11 cellular contexts compared by ENCODE assay signal in the genomic region with DNA sequence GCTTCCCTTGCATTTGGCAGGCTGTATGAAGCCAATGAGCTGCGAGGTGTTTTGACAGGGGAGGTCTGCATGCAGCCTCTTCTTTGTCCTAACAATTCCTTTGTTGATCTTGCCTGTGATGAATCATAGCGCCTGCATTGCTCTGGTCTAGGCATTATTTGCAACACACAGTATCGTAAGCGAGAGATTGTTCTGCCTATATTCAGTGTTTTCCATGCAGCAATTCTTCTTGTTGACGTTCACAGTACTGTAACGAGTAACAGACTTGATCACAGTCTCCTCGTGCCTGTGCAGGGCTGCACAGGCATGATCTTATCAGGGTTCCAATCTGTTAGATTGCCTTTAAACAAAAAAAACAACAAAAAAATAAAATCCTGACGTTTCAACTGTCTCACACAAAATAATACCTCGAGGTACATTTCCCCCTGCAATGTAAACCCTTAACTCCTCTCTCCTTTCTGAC. TPM values are rescaled to one million over a fixed set of nuclear protein-coding genes. Genes with fewer than 3 reads are reported as not detected.
A peak's percentile ranks its signal among the peaks of the same experiment; 100 is the strongest.
DNase-seq lines count a peak whose midpoint lies in the region; ATAC-seq, FAIRE-seq and TF ChIP-seq lines count a peak whose summit lies in the region.
"Had no signal": no experiment of that assay in that cellular context is flagged by ENCODE, and none has a peak within 500 bp of the region (broad histone marks: within the 10 kb centered on the region; RNA-seq: fewer than 3 reads in every experiment).

No MANE protein-coding gene starts in this region.

- H3K9me3 Mint-ChIP-seq in activated naive CD4-positive, alpha-beta T cell treated with anti-CD3 and anti-CD28 coated beads for 36 hours = no peaks in the 10 kb centered on the region
- no peaks in the 10 kb centered on the region for H3K9me3 Mint-ChIP-seq in astrocyte (ENCODE audit: unreplicated experiment)

- H3K4me3 ChIP-seq in astrocyte (ENCODE audit: insufficient read depth, low read depth, low read length) = no peak overlapping the region
- no peak overlapping the region for H3K4me3 ChIP-seq in hepatocyte

- WGBS in hepatocyte (ENCODE audit: low lambda C conversion rate, missing lambda C conversion rate) = 33% methylated on average over 9 of the region's 9 CpGs

- H3K36me3 ChIP-seq in astrocyte (ENCODE audit: insufficient read depth, low read length) (peaks cover 3% of the 10 kb centered on the region), hepatocyte (replicated peaks; ENCODE audit: insufficient read depth, low read depth) (no peaks in the 10 kb centered on the region)

- H3K9me2 ChIP-seq in hepatocyte (replicated peaks; ENCODE audit: insufficient read depth) = no peaks in the 10 kb centered on the region

- H3K79me2 ChIP-seq in astrocyte (ENCODE audit: insufficient read depth, low read length) (no peaks in the 10 kb centered on the region), hepatocyte (no peaks in the 10 kb centered on the region)

- no peak for TF ChIP-seq CTCF in astrocyte (IDR thresholded peaks at IDR 0.05; ENCODE audit: insufficient read depth, low read depth, low read length)
- no peak for TF ChIP-seq CTCF in hepatocyte (IDR thresholded peaks at IDR 0.05; ENCODE audit: poor library complexity)

- no peak for ATAC-seq in HG03039 (IDR thresholded peaks at IDR 0.05; ENCODE audit: unreplicated experiment)

- H3K9ac ChIP-seq in astrocyte (ENCODE audit: low read length) = no peak overlapping the region

- peak overlapping the region; percentile 61 for H3K27ac Mint-ChIP-seq in activated naive CD4-positive, alpha-beta T cell treated with anti-CD3 and anti-CD28 coated beads for 36 hours
- no peak overlapping the region for H3K27ac Mint-ChIP-seq in astrocyte (ENCODE audit: unreplicated experiment)

- peak; percentile 41 for DNase-seq in activated naive CD4-positive, alpha-beta T cell treated with anti-CD3 and anti-CD28 coated beads for 36 hours
- DNase-seq in activated naive CD4-positive, alpha-beta T cell treated with anti-CD3 and anti-CD28 coated beads, Interleukin-2, amount 50 U/mL, for 16 hours = no peak
- DNase-seq in astrocyte (ENCODE audit: low read depth) = peak; percentile 62
- DNase-seq in hepatocyte (ENCODE audit: low spot score) = peak; percentile 12
- no peak for DNase-seq in GM12891 (ENCODE audit: insufficient read length, low spot score)
- no peak for DNase-seq in SW 1271 (lab: John Stamatoyannopoulos, UW)
- DNase-seq: head of caudate nucleus, NCI-H1436 treated with DMSO at 0.1 percent for 48 hours had no signal

- H3K4me3 Mint-ChIP-seq in activated naive CD4-positive, alpha-beta T cell treated with anti-CD3 and anti-CD28 coated beads for 36 hours = peak overlapping the region; percentile 53
- H3K4me3 Mint-ChIP-seq in astrocyte (ENCODE audit: unreplicated experiment) = peak overlapping the region; percentile 2

- H3K4me2 ChIP-seq in astrocyte (ENCODE audit: low read length) = peak overlapping the region; percentile 54
- H3K4me2 ChIP-seq in hepatocyte = no peak overlapping the region

- no peaks in the 10 kb centered on the region for H3K36me3 Mint-ChIP-seq in activated naive CD4-positive, alpha-beta T cell treated with anti-CD3 and anti-CD28 coated beads for 36 hours (ENCODE audit: low read depth)
- peaks cover 12% of the 10 kb centered on the region for H3K36me3 Mint-ChIP-seq in astrocyte (ENCODE audit: low read depth, unreplicated experiment)

- FAIRE-seq in astrocyte (lab: Jason Lieb, UNC) (no peak), GM12891 (lab: Jason Lieb, UNC) (no peak)
- FAIRE-seq: GM19239 had no signal

- H3K4me1 ChIP-seq in astrocyte (ENCODE audit: insufficient read depth, low read length) = peaks cover 14% of the 10 kb centered on the region
- H3K4me1 ChIP-seq in hepatocyte (ENCODE audit: insufficient read depth) = no peaks in the 10 kb centered on the region

- TF ChIP-seq POLR2A in GM12891 (IDR thresholded peaks at IDR 0.05; ENCODE audit: low read depth, low read length) = no peak

- H3K4me1 Mint-ChIP-seq in activated naive CD4-positive, alpha-beta T cell treated with anti-CD3 and anti-CD28 coated beads for 36 hours (ENCODE audit: low read depth) = peaks cover 82% of the 10 kb centered on the region
- peaks cover 13% of the 10 kb centered on the region for H3K4me1 Mint-ChIP-seq in astrocyte (ENCODE audit: low read depth, unreplicated experiment)

- H2AFZ ChIP-seq in astrocyte (ENCODE audit: low read depth, low read length) (no peak overlapping the region), hepatocyte (no peak overlapping the region)

- H3K9me3 ChIP-seq in astrocyte (ENCODE audit: insufficient read depth, low read depth, low read length) = no peaks in the 10 kb centered on the region
- no peaks in the 10 kb centered on the region for H3K9me3 ChIP-seq in hepatocyte (ENCODE audit: low read depth)

- no peaks in the 10 kb centered on the region for H3K27me3 Mint-ChIP-seq in activated naive CD4-positive, alpha-beta T cell treated with anti-CD3 and anti-CD28 coated beads for 36 hours (ENCODE audit: low read depth)
- no peaks in the 10 kb centered on the region for H3K27me3 Mint-ChIP-seq in astrocyte (ENCODE audit: low read depth, unreplicated experiment)

- CTCF ChIA-PET in activated naive CD4-positive, alpha-beta T cell treated with anti-CD3 and anti-CD28 coated beads for 36 hours (lab: Charles Lee) = interaction anchor here (0.6 kb wide), 1 partner anchor 266 kb away, joined by 3 read pairs; no protein-coding TSS in a partner anchor

- H3K27me3 ChIP-seq in astrocyte (ENCODE audit: insufficient read depth, low read length) (no peaks in the 10 kb centered on the region), hepatocyte (no peaks in the 10 kb centered on the region)

- H4K20me1 ChIP-seq in astrocyte (ENCODE audit: insufficient read depth, low read length) = peaks cover 3% of the 10 kb centered on the region
- H4K20me1 ChIP-seq in hepatocyte (ENCODE audit: insufficient read depth, poor library complexity, severe bottlenecking) = no peaks in the 10 kb centered on the region

- intact Hi-C loops in activated naive CD4-positive, alpha-beta T cell treated with anti-CD3 and anti-CD28 coated beads for 36 hours (cut with micrococcal nuclease) = no loop called here

- no peak overlapping the region for H3K27ac ChIP-seq in astrocyte (ENCODE audit: low read depth, low read length)
- H3K27ac ChIP-seq in hepatocyte = no peak overlapping the region
- H3K27ac ChIP-seq in temporal lobe (ENCODE audit: low read depth, low read length) = peak overlapping the region; percentile 15

TF ChIP-seq in GM12891, 5 proteins besides CTCF, POLR2A, EP300 and RAD21:
- TF ChIP-seq POLR2AphosphoS5 (IDR thresholded peaks at IDR 0.05; ENCODE audit: low read depth, low read length) (no peak), SPI1 (IDR thresholded peaks at IDR 0.05; ENCODE audit: low read depth, low read length) (no peak), PAX5 (IDR thresholded peaks at IDR 0.05; ENCODE audit: insufficient read depth, low read length, severe bottlenecking) (no peak), POU2F2 (IDR thresholded peaks at IDR 0.05; ENCODE audit: low read depth, low read length) (no peak), TAF1 (IDR thresholded peaks at IDR 0.05; ENCODE audit: low read depth, low read length) (no peak)
TF ChIP-seq in GM12891: peak in this region for 0.

RNA-seq across cellular contexts. Expression of a gene that starts 13.9 kb away (rescaled TPM):
- total RNA-seq in activated naive CD4-positive, alpha-beta T cell treated with anti-CD3 and anti-CD28 coated beads for 36 hours = 100 to 1,000 TPM; 125 to 129 TPM
- total RNA-seq in astrocyte (70.1 and 83.4 TPM in 2 replicates), hepatocyte (81.8 and 89.6 TPM in 2 replicates), temporal lobe (36.4 TPM)
- 54.8 and 66.1 TPM in 2 replicates for polyA plus RNA-seq in hepatocyte
- polyA plus RNA-seq in GM12891 (2012; ENCODE audit: low read depth, missing spikeins) = 108 TPM

RNA-seq across cellular contexts. Expression of a gene that starts 38.0 kb away (rescaled TPM):
- 10 to 100 TPM; 65.7 to 66.4 TPM for total RNA-seq in activated naive CD4-positive, alpha-beta T cell treated with anti-CD3 and anti-CD28 coated beads for 36 hours
- total RNA-seq in astrocyte (69.5 and 70.9 TPM in 2 replicates), hepatocyte (59.4 and 60.4 TPM in 2 replicates), temporal lobe (42.3 TPM)
- 111 and 126 TPM in 2 replicates for polyA plus RNA-seq in hepatocyte
- 48.9 TPM for polyA plus RNA-seq in GM12891 (2012; ENCODE audit: low read depth, missing spikeins)

Comparison
In these comparisons a context has a peak if more than half of its experiments do, and no peak if none do; other contexts are left out.
1. DNase-seq: peak in activated naive CD4-positive, alpha-beta T cell treated with anti-CD3 and anti-CD28 coated beads for 36 hours (single experiment), astrocyte (single experiment) and hepatocyte (single experiment); none in activated naive CD4-positive, alpha-beta T cell treated with anti-CD3 and anti-CD28 coated beads, Interleukin-2, amount 50 U/mL, for 16 hours (single experiment), GM12891 (single experiment) and SW 1271 (0 of 2).